17 cellular contexts compared by ENCODE assay signal in genomic region chr4:124179521-124180186, GRCh38.
A peak's percentile ranks its signal among the peaks of the same experiment; 100 is the strongest.
DNase-seq lines count a peak whose midpoint lies in the region; TF ChIP-seq lines count a peak whose summit lies in the region.
"Had no signal": no experiment of that assay in that cellular context is flagged by ENCODE, and none has a peak within 500 bp of the region (broad histone marks: within the 10 kb centered on the region; RNA-seq: fewer than 3 reads in every experiment).

No MANE protein-coding gene starts in this region.

- H3K79me2 ChIP-seq in ACC112 (ENCODE audit: control insufficient read depth, insufficient read depth, low read length, unreplicated experiment) (no peaks in the 10 kb centered on the region), PC-9 (ENCODE audit: low read depth) (no peaks in the 10 kb centered on the region)

- no peak overlapping the region for H3K4me3 ChIP-seq in ACC112 (ENCODE audit: low read depth, low read length)
- no peak overlapping the region for H3K4me3 ChIP-seq in PC-9
- H3K4me3 ChIP-seq in esophagus squamous epithelium: no peak overlapping the region
- H3K4me3 ChIP-seq in prostate gland: no peak overlapping the region

- 19 to 38% methylated on average over 3 to 4 of the region's 5 CpGs for WGBS in esophagus squamous epithelium, 2 donors
- WGBS in prostate gland: 16% methylated on average over 5 of the region's 5 CpGs

- H2AFZ ChIP-seq in ACC112 (ENCODE audit: low read length, unreplicated experiment): no peak overlapping the region
- no peak overlapping the region for H2AFZ ChIP-seq in PC-9

- H3K9me3 ChIP-seq in PC-9 (ENCODE audit: insufficient read depth, low read depth) (peaks cover 13% of the 10 kb centered on the region; the same call in 1 of the 2 replicates), esophagus squamous epithelium (no peaks in the 10 kb centered on the region), prostate gland (no peaks in the 10 kb centered on the region)

- no TSS peak for BruUV-seq in PC-9 (replicated peaks; lab: Mats Ljungman, UMichigan)

- H3K36me3 ChIP-seq in ACC112 (ENCODE audit: insufficient read depth, low read length) (no peaks in the 10 kb centered on the region), PC-9 (ENCODE audit: low read depth) (no peaks in the 10 kb centered on the region), esophagus squamous epithelium (no peaks in the 10 kb centered on the region), prostate gland (no peaks in the 10 kb centered on the region)

- no peaks in the 10 kb centered on the region for H4K20me1 ChIP-seq in PC-9 (ENCODE audit: insufficient read depth)

- POLR2A ChIA-PET in PC-9 (lab: Charles Lee; ENCODE audit: unreplicated experiment): no interaction called here

- DNase-seq in PC-9 (no peak), esophagus squamous epithelium (lab: John Stamatoyannopoulos, UW) (no peak), prostate gland (ENCODE audit: low spot score) (peak; percentile 40), erythroblast (lab: John Stamatoyannopoulos, UW) (no peak), Kasumi-1 (lab: John Stamatoyannopoulos, UW) (no peak), NCI-H1105 (lab: John Stamatoyannopoulos, UW) (no peak)
- DNase-seq: DMS79 treated with DMSO at 0.1 percent for 48 hours; H7; HFFc6; NCI-H1436; NCI-H1930; NCI-H2171; NCI-H69; NK-92 treated with Interleukin-12 subunit alpha and Interleukin-12 subunit beta, amount 100 ng/mL, for 24 hours; Right ventricle myocardium superior had no signal

- peaks cover 18% of the 10 kb centered on the region for H3F3A ChIP-seq in PC-9 (ENCODE audit: insufficient read depth, low read depth)

- H3K4me2 ChIP-seq in PC-9: no peak overlapping the region
- H3K4me2 ChIP-seq: KMS-11 had no signal

- no peak for TF ChIP-seq POLR2A in esophagus squamous epithelium (IDR thresholded peaks at IDR 0.05)
- no peak for TF ChIP-seq POLR2A in prostate gland (IDR thresholded peaks at IDR 0.05)
- no peak for TF ChIP-seq POLR2A in erythroblast (IDR thresholded peaks at IDR 0.05; ENCODE audit: low read length)

- no peaks in the 10 kb centered on the region for H3K9me2 ChIP-seq in PC-9 (ENCODE audit: insufficient read depth)

- TF ChIP-seq CTCF in PC-9 (conservative IDR thresholded peaks at IDR 0.05) (no peak), esophagus squamous epithelium (IDR thresholded peaks at IDR 0.05) (no peak), prostate gland (IDR thresholded peaks at IDR 0.05) (no peak)

- H3K4me1 ChIP-seq in ACC112 (ENCODE audit: control insufficient read depth, insufficient read depth, low read length, unreplicated experiment) (peaks cover 27% of the 10 kb centered on the region), PC-9 (replicated peaks; ENCODE audit: insufficient read depth) (peaks cover 26% of the 10 kb centered on the region), esophagus squamous epithelium (peaks cover 0 to 32% (median 4%) of the 10 kb centered on the region in 3 donors), prostate gland (replicated peaks) (no peaks in the 10 kb centered on the region)

- peak overlapping the region; percentile 81; the same call in 1 of the 2 replicates for H3K27ac ChIP-seq in ACC112 (ENCODE audit: low read depth, low read length)
- H3K27ac ChIP-seq in PC-9: peak overlapping the region; percentile 95
- H3K27ac ChIP-seq in esophagus squamous epithelium: peak overlapping the region in 3 of 4 donors; percentile 73 to 78 (median 76)
- no peak overlapping the region for H3K27ac ChIP-seq in prostate gland
- H3K27ac ChIP-seq: KMS-11 had no signal

- intact Hi-C loops in PC-9 (cut with micrococcal nuclease; ENCODE audit: unreplicated experiment): no loop called here
- intact Hi-C loops in esophagus squamous epithelium (cut with DNase I): no loop called here
- intact Hi-C loops in prostate gland (cut with DNase I): no loop called here

- CTCF ChIA-PET in PC-9 (lab: Charles Lee): no interaction called here

- H3K27me3 ChIP-seq in ACC112 (ENCODE audit: insufficient read depth, low read length) (no peaks in the 10 kb centered on the region), PC-9 (ENCODE audit: insufficient read depth, low read depth) (no peaks in the 10 kb centered on the region), esophagus squamous epithelium (no peaks in the 10 kb centered on the region), prostate gland (replicated peaks; ENCODE audit: insufficient read depth) (no peaks in the 10 kb centered on the region)

Comparison
In these comparisons a context has a peak if more than half of its experiments do, and no peak if none do; other contexts are left out.
1. H3K27ac ChIP-seq: peak in ACC112 (single experiment), PC-9 (single experiment) and esophagus squamous epithelium (3 of 4); none in prostate gland (0 of 2).